In genomic region chr9:38047301-38048251, GRCh38 we compare ENCODE assay signal across 8 cellular contexts. TPM values are rescaled to one million over a fixed set of nuclear protein-coding genes. Genes with fewer than 3 reads are reported as not detected.
A peak's percentile ranks its signal among the peaks of the same experiment; 100 is the strongest.
DNase-seq lines count a peak whose midpoint lies in the region; ATAC-seq and TF ChIP-seq lines count a peak whose summit lies in the region.

No MANE protein-coding gene starts in this region.

- H3K9ac ChIP-seq in mucosa of rectum (ENCODE audit: low read depth in 1 of 2, low read length in 2 of 2), result peak overlapping the region in 1 of 2 donors; percentile 14

- no peaks in the 10 kb centered on the region for H3K9me3 ChIP-seq in esophagus muscularis mucosa
- no peaks in the 10 kb centered on the region for H3K9me3 ChIP-seq in mucosa of rectum (ENCODE audit: control insufficient read depth in 2 of 2, low read length in 2 of 2)

- no peak for TF ChIP-seq POLR2A in esophagus muscularis mucosa (IDR thresholded peaks at IDR 0.05; ENCODE audit: low read depth)

- no peaks in the 10 kb centered on the region for H3K27me3 Mint-ChIP-seq in stimulated activated naive CD8-positive, alpha-beta T cell treated with anti-CD3 and anti-CD28 coated beads, Interleukin-15, amount 100 ng/mL, for 72 hours

- no peak for ATAC-seq in stimulated activated naive CD8-positive, alpha-beta T cell treated with anti-CD3 and anti-CD28 coated beads, Interleukin-15, amount 100 ng/mL, for 72 hours
- no peak for ATAC-seq in stimulated activated naive CD8-positive, alpha-beta T cell treated with anti-CD3 and anti-CD28 coated beads, Interleukin-15, Interleukin-2, amounts not matched to agents 100 U/mL and 50 U/mL, for 24 hours
- ATAC-seq in HG02973 (IDR thresholded peaks at IDR 0.05; ENCODE audit: unreplicated experiment) (no peak), HG03280 (IDR thresholded peaks at IDR 0.05; ENCODE audit: unreplicated experiment) (no peak), GM21515 (IDR thresholded peaks at IDR 0.05; ENCODE audit: unreplicated experiment) (no peak)

- H3K36me3 ChIP-seq in esophagus muscularis mucosa (no peaks in the 10 kb centered on the region), mucosa of rectum (ENCODE audit: control insufficient read depth in 2 of 2, insufficient read depth in 2 of 2, low read length in 2 of 2) (no peaks in the 10 kb centered on the region)

- no peak for DNase-seq in stimulated activated naive CD8-positive, alpha-beta T cell treated with anti-CD3 and anti-CD28 coated beads, Interleukin-15, amount 100 ng/mL, for 72 hours
- no peak for DNase-seq in stimulated activated naive CD8-positive, alpha-beta T cell treated with anti-CD3 and anti-CD28 coated beads, Interleukin-15, Interleukin-2, amounts not matched to agents 100 U/mL and 50 U/mL, for 24 hours
- DNase-seq in RPMI7951 (ENCODE audit: low read depth) (peak; percentile 98), esophagus muscularis mucosa (ENCODE audit: extremely low spot score) (no peak)

- intact Hi-C loops in esophagus muscularis mucosa (cut with DNase I), result loop anchor here (2.0 kb wide), 1 partner anchor 21 kb away; no protein-coding TSS in a partner anchor

- TF ChIP-seq EP300 in esophagus muscularis mucosa (IDR thresholded peaks at IDR 0.05), result no peak

- peak overlapping the region; percentile 14 to 38 (median 30) for H3K4me3 ChIP-seq in esophagus muscularis mucosa
- peak overlapping the region in 1 of 2 donors; percentile 39 for H3K4me3 ChIP-seq in mucosa of rectum (ENCODE audit: low read length in 2 of 2)

- peak overlapping the region; percentile 9 to 63 for H3K27ac Mint-ChIP-seq in stimulated activated naive CD8-positive, alpha-beta T cell treated with anti-CD3 and anti-CD28 coated beads, Interleukin-15, amount 100 ng/mL, for 72 hours

- no peak overlapping the region for H3K4me3 Mint-ChIP-seq in stimulated activated naive CD8-positive, alpha-beta T cell treated with anti-CD3 and anti-CD28 coated beads, Interleukin-15, amount 100 ng/mL, for 72 hours

- WGBS in esophagus muscularis mucosa, result 24% methylated on average over 10 of the region's 15 CpGs

- TF ChIP-seq CTCF in esophagus muscularis mucosa (IDR thresholded peaks at IDR 0.05), result no peak

- H3K9me3 Mint-ChIP-seq in stimulated activated naive CD8-positive, alpha-beta T cell treated with anti-CD3 and anti-CD28 coated beads, Interleukin-15, amount 100 ng/mL, for 72 hours, result no peaks in the 10 kb centered on the region

- H3K4me1 Mint-ChIP-seq in stimulated activated naive CD8-positive, alpha-beta T cell treated with anti-CD3 and anti-CD28 coated beads, Interleukin-15, amount 100 ng/mL, for 72 hours, result peaks cover 11% of the 10 kb centered on the region

- H3K27me3 ChIP-seq in esophagus muscularis mucosa (no peaks in the 10 kb centered on the region), mucosa of rectum (ENCODE audit: control insufficient read depth in 2 of 2, insufficient read depth in 2 of 2, low read length in 2 of 2) (no peaks in the 10 kb centered on the region)

- peaks cover 47 to 59% (median 55%) of the 10 kb centered on the region in 4 donors for H3K4me1 ChIP-seq in esophagus muscularis mucosa
- H3K4me1 ChIP-seq in mucosa of rectum (ENCODE audit: control insufficient read depth in 2 of 2, insufficient read depth in 2 of 2, low read length in 2 of 2), result peaks cover 22 to 28% of the 10 kb centered on the region in 2 donors

- H3K27ac ChIP-seq in esophagus muscularis mucosa (replicated peaks in 1 of 4) (peak overlapping the region; percentile 74 to 88 (median 80)), mucosa of rectum (ENCODE audit: low read depth in 2 of 2, low read length in 2 of 2) (peak overlapping the region; percentile 73)

RNA-seq across cellular contexts. Expression of gene SHB, which starts 21.5 kb away (rescaled TPM):
- 10.0 and 10.7 TPM in 2 replicates for total RNA-seq in RPMI7951 (2014; rRNA removed; shearing (Covaris generic))
- total RNA-seq in esophagus muscularis mucosa, result 10 to 100 TPM; 16.6 to 21.2 (median 21.0) TPM
